In genomic region chr1:197921235-197922069, GRCh38 we compare ENCODE assay signal across 13 cellular contexts. TPM values are rescaled to one million over a fixed set of nuclear protein-coding genes. Genes with fewer than 3 reads are reported as not detected.
DNase-seq lines count a peak whose midpoint lies in the region; ATAC-seq, FAIRE-seq and TF ChIP-seq lines count a peak whose summit lies in the region.
"Had no signal": no experiment of that assay in that cellular context is flagged by ENCODE, and none has a peak within 500 bp of the region (broad histone marks: within the 10 kb centered on the region; RNA-seq: fewer than 3 reads in every experiment).

No MANE protein-coding gene starts in this region.

- H3K4me1 Mint-ChIP-seq in activated CD4-positive, alpha-beta T cell treated with anti-CD3 and anti-CD28 coated beads, Interleukin-2, amount 10 ng/mL, durations not matched to agents 7 days and 5 days: peaks cover 44% of the 10 kb centered on the region
- H3K4me1 Mint-ChIP-seq in activated CD8-positive, alpha-beta T cell treated with anti-CD3 and anti-CD28 coated beads, Interleukin-2, amount 10 ng/mL, durations not matched to agents 7 days and 5 days (ENCODE audit: low read depth): peaks cover 56% of the 10 kb centered on the region
- H3K4me1 Mint-ChIP-seq in immature natural killer cell: peaks cover 45 to 50% of the 10 kb centered on the region in 2 donors
- peaks cover 48% of the 10 kb centered on the region for H3K4me1 Mint-ChIP-seq in stimulated activated effector memory CD8-positive, alpha-beta T cell treated with anti-CD3 and anti-CD28 coated beads, Interleukin-12 subunit alpha, Interleukin-12 subunit beta, amount 100 ng/mL, for 72 hours

- POLR2A ChIA-PET in activated CD4-positive, alpha-beta T cell treated with anti-CD3 and anti-CD28 coated beads, Interleukin-2, amount 10 ng/mL, durations not matched to agents 7 days and 5 days (lab: Charles Lee): no interaction called here
- POLR2A ChIA-PET in activated CD8-positive, alpha-beta T cell treated with anti-CD3 and anti-CD28 coated beads, Interleukin-2, amount 10 ng/mL, durations not matched to agents 7 days and 5 days (lab: Charles Lee): no interaction called here

- CTCF ChIA-PET in activated CD4-positive, alpha-beta T cell treated with anti-CD3 and anti-CD28 coated beads, Interleukin-2, amount 10 ng/mL, durations not matched to agents 7 days and 5 days (lab: Charles Lee): interaction anchor here (0.7 to 1.2 kb wide), 3 partner anchors 9 to 57 kb away, joined by 3 to 4 read pairs (median 4); no protein-coding TSS in a partner anchor
- CTCF ChIA-PET in activated CD8-positive, alpha-beta T cell treated with anti-CD3 and anti-CD28 coated beads, Interleukin-2, amount 10 ng/mL, durations not matched to agents 7 days and 5 days (lab: Charles Lee): interaction anchor here (1.1 to 1.9 kb wide), 2 partner anchors 19 to 399 kb away, joined by 4 to 7 read pairs; partner anchors contain the start of gene C1orf53

- no peak for TF ChIP-seq POLR2A in H54 (IDR thresholded peaks at IDR 0.05; ENCODE audit: low read depth, low read length)

- H3K27ac Mint-ChIP-seq in activated CD4-positive, alpha-beta T cell treated with anti-CD3 and anti-CD28 coated beads, Interleukin-2, amount 10 ng/mL, durations not matched to agents 7 days and 5 days: peak overlapping the region; percentile 27
- no peak overlapping the region for H3K27ac Mint-ChIP-seq in activated CD8-positive, alpha-beta T cell treated with anti-CD3 and anti-CD28 coated beads, Interleukin-2, amount 10 ng/mL, durations not matched to agents 7 days and 5 days
- no peak overlapping the region for H3K27ac Mint-ChIP-seq in immature natural killer cell
- no peak overlapping the region for H3K27ac Mint-ChIP-seq in stimulated activated effector memory CD8-positive, alpha-beta T cell treated with anti-CD3 and anti-CD28 coated beads, Interleukin-12 subunit alpha, Interleukin-12 subunit beta, amount 100 ng/mL, for 72 hours

- ATAC-seq in activated CD8-positive, alpha-beta T cell treated with anti-CD3 and anti-CD28 coated beads, Interleukin-2, amount 10 ng/mL, durations not matched to agents 7 days and 5 days: no peak
- ATAC-seq in stimulated activated effector memory CD8-positive, alpha-beta T cell treated with anti-CD3 and anti-CD28 coated beads, Interleukin-12 subunit alpha, Interleukin-12 subunit beta, amount 100 ng/mL, for 72 hours: no peak

- no peak for DNase-seq in activated CD4-positive, alpha-beta T cell treated with anti-CD3 and anti-CD28 coated beads, Interleukin-2, amount 10 ng/mL, durations not matched to agents 7 days and 5 days
- no peak for DNase-seq in activated CD4-positive, alpha-beta T cell treated with anti-CD3 and anti-CD28 coated beads, Interleukin-2, amount 50 U/mL, for 1 hour
- DNase-seq in activated CD8-positive, alpha-beta T cell treated with anti-CD3 and anti-CD28 coated beads, Interleukin-2, amount 10 ng/mL, durations not matched to agents 7 days and 5 days: no peak
- no peak for DNase-seq in immature natural killer cell
- DNase-seq in stimulated activated effector memory CD8-positive, alpha-beta T cell treated with anti-CD3 and anti-CD28 coated beads, Interleukin-12 subunit alpha, Interleukin-12 subunit beta, amount 100 ng/mL, for 72 hours (ENCODE audit: low spot score in 2 of 2): no peak
- DNase-seq in H54 (ENCODE audit: insufficient read length, low spot score): no peak
- no peak for DNase-seq in activated effector memory CD4-positive, alpha-beta T cell treated with anti-CD3 and anti-CD28 coated beads, Interleukin-2, amount 50 U/mL, for 16 hours
- no peak for DNase-seq in COLO829 (ENCODE audit: low spot score)
- DNase-seq: KBM-7, NCI-H1930, OCI-M1 had no signal

- peaks cover 86% of the 10 kb centered on the region for H3K27me3 Mint-ChIP-seq in activated CD4-positive, alpha-beta T cell treated with anti-CD3 and anti-CD28 coated beads, Interleukin-2, amount 10 ng/mL, durations not matched to agents 7 days and 5 days
- H3K27me3 Mint-ChIP-seq in activated CD8-positive, alpha-beta T cell treated with anti-CD3 and anti-CD28 coated beads, Interleukin-2, amount 10 ng/mL, durations not matched to agents 7 days and 5 days (ENCODE audit: low read depth): peaks cover 70% of the 10 kb centered on the region
- H3K27me3 Mint-ChIP-seq in immature natural killer cell (ENCODE audit: low read depth in 3 of 3): peaks cover 41 to 58% (median 48%) of the 10 kb centered on the region in 3 donors

- H3K36me3 Mint-ChIP-seq in activated CD4-positive, alpha-beta T cell treated with anti-CD3 and anti-CD28 coated beads, Interleukin-2, amount 10 ng/mL, durations not matched to agents 7 days and 5 days (ENCODE audit: low read depth): peaks cover 3% of the 10 kb centered on the region
- peaks cover 3% of the 10 kb centered on the region for H3K36me3 Mint-ChIP-seq in activated CD8-positive, alpha-beta T cell treated with anti-CD3 and anti-CD28 coated beads, Interleukin-2, amount 10 ng/mL, durations not matched to agents 7 days and 5 days (ENCODE audit: low read depth)
- no peaks in the 10 kb centered on the region for H3K36me3 Mint-ChIP-seq in immature natural killer cell
- H3K36me3 Mint-ChIP-seq in stimulated activated effector memory CD8-positive, alpha-beta T cell treated with anti-CD3 and anti-CD28 coated beads, Interleukin-12 subunit alpha, Interleukin-12 subunit beta, amount 100 ng/mL, for 72 hours: peaks cover 5% of the 10 kb centered on the region

- H3K4me3 Mint-ChIP-seq in activated CD4-positive, alpha-beta T cell treated with anti-CD3 and anti-CD28 coated beads, Interleukin-2, amount 10 ng/mL, durations not matched to agents 7 days and 5 days: no peak overlapping the region
- peak overlapping the region; percentile 16 for H3K4me3 Mint-ChIP-seq in activated CD8-positive, alpha-beta T cell treated with anti-CD3 and anti-CD28 coated beads, Interleukin-2, amount 10 ng/mL, durations not matched to agents 7 days and 5 days
- peak overlapping the region in 4 of 5 donors; percentile 6 to 85 (median 31) for H3K4me3 Mint-ChIP-seq in immature natural killer cell
- peak overlapping the region; percentile 75 for H3K4me3 Mint-ChIP-seq in stimulated activated effector memory CD8-positive, alpha-beta T cell treated with anti-CD3 and anti-CD28 coated beads, Interleukin-12 subunit alpha, Interleukin-12 subunit beta, amount 100 ng/mL, for 72 hours

- no peak for FAIRE-seq in H54 (lab: Jason Lieb, UNC)

- H3K9me3 Mint-ChIP-seq in activated CD4-positive, alpha-beta T cell treated with anti-CD3 and anti-CD28 coated beads, Interleukin-2, amount 10 ng/mL, durations not matched to agents 7 days and 5 days: no peaks in the 10 kb centered on the region
- H3K9me3 Mint-ChIP-seq in activated CD8-positive, alpha-beta T cell treated with anti-CD3 and anti-CD28 coated beads, Interleukin-2, amount 10 ng/mL, durations not matched to agents 7 days and 5 days (ENCODE audit: insufficient read depth): no peaks in the 10 kb centered on the region
- peaks cover 0 to 3% (median 0%) of the 10 kb centered on the region in 6 donors for H3K9me3 Mint-ChIP-seq in immature natural killer cell
- no peaks in the 10 kb centered on the region for H3K9me3 Mint-ChIP-seq in stimulated activated effector memory CD8-positive, alpha-beta T cell treated with anti-CD3 and anti-CD28 coated beads, Interleukin-12 subunit alpha, Interleukin-12 subunit beta, amount 100 ng/mL, for 72 hours

RNA-seq across cellular contexts. Expression of gene LHX9, which starts 4.3 kb away (rescaled TPM):
- not detected for total RNA-seq in activated CD4-positive, alpha-beta T cell treated with anti-CD3 and anti-CD28 coated beads, Interleukin-2, amount 10 ng/mL, durations not matched to agents 7 days and 5 days
- not detected for total RNA-seq in activated CD8-positive, alpha-beta T cell treated with anti-CD3 and anti-CD28 coated beads, Interleukin-2, amount 10 ng/mL, durations not matched to agents 7 days and 5 days
- polyA plus RNA-seq in immature natural killer cell: not detected
- total RNA-seq: ascending aorta had no signal
- polyA plus RNA-seq: AG04450 had no signal

RNA-seq across cellular contexts. Expression of gene C1orf53, which starts 19.0 kb away (rescaled TPM):
- total RNA-seq in activated CD4-positive, alpha-beta T cell treated with anti-CD3 and anti-CD28 coated beads, Interleukin-2, amount 10 ng/mL, durations not matched to agents 7 days and 5 days: 1 to 10 TPM; 1.2 to 2.0 TPM
- total RNA-seq in activated CD8-positive, alpha-beta T cell treated with anti-CD3 and anti-CD28 coated beads, Interleukin-2, amount 10 ng/mL, durations not matched to agents 7 days and 5 days: under 1 TPM; 0.68 to 0.97 TPM
- 1 to 10 TPM; 1.8 to 4.1 (median 2.1) TPM for polyA plus RNA-seq in immature natural killer cell
- total RNA-seq: ascending aorta had no signal
